Comparison of ENCODE assay signal across 20 cellular contexts in genomic region chr11:11982975-11983374, GRCh38. TPM values are rescaled to one million over a fixed set of nuclear protein-coding genes. Genes with fewer than 3 reads are reported as not detected.
DNase-seq lines count a peak whose midpoint lies in the region; ATAC-seq, FAIRE-seq and TF ChIP-seq lines count a peak whose summit lies in the region.
"Had no signal": no experiment of that assay in that cellular context is flagged by ENCODE, and none has a peak within 500 bp of the region (broad histone marks: within the 10 kb centered on the region; RNA-seq: fewer than 3 reads in every experiment).

No MANE protein-coding gene starts in this region.

- no peaks in the 10 kb centered on the region for H3K27me3 ChIP-seq in AG04450 (ENCODE audit: control insufficient read depth, insufficient read depth, low read length)
- no peaks in the 10 kb centered on the region for H3K27me3 ChIP-seq in small intestine (ENCODE audit: control insufficient read depth in 2 of 2, insufficient read depth in 2 of 2, low read length in 2 of 2)
- H3K27me3 ChIP-seq: cardiac muscle cell had no signal

- 88 to 93% (median 91%) methylated on average over 2 of the region's 2 CpGs for WGBS in small intestine, 3 donors

- no peaks in the 10 kb centered on the region for H3K36me3 ChIP-seq in small intestine (ENCODE audit: control insufficient read depth in 2 of 2, insufficient read depth in 2 of 2, low read length in 2 of 2)
- H3K36me3 ChIP-seq: cardiac muscle cell had no signal

- no peaks in the 10 kb centered on the region for H3K4me1 ChIP-seq in small intestine (ENCODE audit: control insufficient read depth in 2 of 2, insufficient read depth in 1 of 2, low read depth in 1 of 2, low read length in 1 of 2)

- POLR2A ChIA-PET in AG04450 (lab: Yijun Ruan, JAX): no interaction called here

- no peak for ATAC-seq in left colon
- no peak for ATAC-seq in HG03045 (IDR thresholded peaks at IDR 0.05; ENCODE audit: unreplicated experiment)
- ATAC-seq: activated CD8-positive, alpha-beta T cell treated with anti-CD3 and anti-CD28 coated beads, Interleukin-2, amount 10 ng/mL, durations not matched to agents 7 days and 5 days; WTC11 had no signal

- H3K4me3 ChIP-seq in AG04450 (ENCODE audit: low read depth, low read length) (no peak overlapping the region), astrocyte of the spinal cord (ENCODE audit: low read depth, low read length) (no peak overlapping the region), small intestine (ENCODE audit: low read depth in 1 of 2, low read length in 2 of 2) (no peak overlapping the region)
- H3K4me3 ChIP-seq: cardiac muscle cell had no signal

- DNase-seq in AG04450 (ENCODE audit: low read depth, low spot score) (no peak), GM04504 (ENCODE audit: low read depth) (peak; percentile 52), astrocyte of the spinal cord (ENCODE audit: low read depth, low spot score) (peak; percentile 57), myocyte (ENCODE audit: low read depth) (peak; percentile 47), left colon (no peak), nucleus accumbens (lab: John Stamatoyannopoulos, UW) (no peak), small intestine (no peak)
- DNase-seq: activated CD8-positive, alpha-beta T cell treated with anti-CD3 and anti-CD28 coated beads, Interleukin-2, amount 10 ng/mL, durations not matched to agents 7 days and 5 days; activated naive CD8-positive, alpha-beta T cell treated with anti-CD3 and anti-CD28 coated beads for 36 hours; AML-193; effector memory CD4-positive, alpha-beta T cell; NCI-H1092; NCI-H2081; NCI-H510A treated with DMSO at 0.1 percent for 48 hours; SHP77; stimulated activated CD4-positive, alpha-beta T cell treated with anti-CD3 and anti-CD28 coated beads, Interleukin-1b, Interleukin-23, amount 100 ng/mL, for 48 hours had no signal

- peak overlapping the region; percentile 24 for H3K27ac ChIP-seq in AG04450 (ENCODE audit: low read depth, low read length)
- no peak overlapping the region for H3K27ac ChIP-seq in small intestine (ENCODE audit: low read depth in 1 of 2, low read length in 1 of 2)
- H3K27ac ChIP-seq: cardiac muscle cell, KMS-11 had no signal

- TF ChIP-seq CTCF in AG04450 (IDR thresholded peaks at IDR 0.05; ENCODE audit: low read depth, low read length): no peak
- no peak for TF ChIP-seq CTCF in astrocyte of the spinal cord (IDR thresholded peaks at IDR 0.05; ENCODE audit: low read depth, low read length)

- CTCF ChIA-PET in AG04450 (lab: Charles Lee): interaction anchor here (0.9 kb wide), 1 partner anchor 184 kb away, joined by 3 read pairs; no protein-coding TSS in a partner anchor

- H3K9me3 ChIP-seq in AG04450 (ENCODE audit: control insufficient read depth, insufficient read depth, low read length): peaks cover 7% of the 10 kb centered on the region
- H3K9me3 ChIP-seq in small intestine (ENCODE audit: control insufficient read depth, low read depth): no peaks in the 10 kb centered on the region

- in situ Hi-C loops in astrocyte of the spinal cord (cut with HindIII; ENCODE audit: low sequenced_read_pairs): no loop called here

- intact Hi-C loops in left colon (cut with DNase I, micrococcal nuclease): no loop called here

- no peak for FAIRE-seq in small intestine (lab: Jason Lieb, UNC)

RNA-seq across cellular contexts. Expression of gene DKK3, which starts 25.5 kb away (rescaled TPM):
- polyA plus RNA-seq in AG04450 (2011; rRNA removed) (928 and 935 TPM in 2 replicates), small intestine (10 to 100 TPM in 1 of 3 donors, 1 to 10 TPM in 2; 4.2 to 29.1 (median 5.9) TPM)
- polyA minus RNA-seq in AG04450 (2011; rRNA and poly(A)+ RNA removed): 350 and 365 TPM in 2 replicates
- total RNA-seq in myocyte (234 and 270 TPM in 2 replicates), left colon (10 to 100 TPM in 1 of 2 donors, 1 to 10 TPM in 1; 8.1 to 19.5 TPM)
- polyA plus RNA-seq in myocyte (2012): 665 TPM

Comparison
In these comparisons a context has a peak if more than half of its experiments do, and no peak if none do; other contexts are left out.
1. DNase-seq: peak in GM04504 (single experiment), astrocyte of the spinal cord (single experiment) and myocyte (single experiment); none in AG04450 (single experiment), left colon (0 of 2), nucleus accumbens (0 of 56) and small intestine (single experiment).
2. RNA of gene DKK3, which starts 25.5 kb away (total RNA-seq): 234 to 270 TPM in myocyte; 8.1 to 19.5 TPM in left colon; every median in the first group is over 10 times any median in the second.